Comparison of ENCODE assay signal across 8 cellular contexts in the genomic region with DNA sequence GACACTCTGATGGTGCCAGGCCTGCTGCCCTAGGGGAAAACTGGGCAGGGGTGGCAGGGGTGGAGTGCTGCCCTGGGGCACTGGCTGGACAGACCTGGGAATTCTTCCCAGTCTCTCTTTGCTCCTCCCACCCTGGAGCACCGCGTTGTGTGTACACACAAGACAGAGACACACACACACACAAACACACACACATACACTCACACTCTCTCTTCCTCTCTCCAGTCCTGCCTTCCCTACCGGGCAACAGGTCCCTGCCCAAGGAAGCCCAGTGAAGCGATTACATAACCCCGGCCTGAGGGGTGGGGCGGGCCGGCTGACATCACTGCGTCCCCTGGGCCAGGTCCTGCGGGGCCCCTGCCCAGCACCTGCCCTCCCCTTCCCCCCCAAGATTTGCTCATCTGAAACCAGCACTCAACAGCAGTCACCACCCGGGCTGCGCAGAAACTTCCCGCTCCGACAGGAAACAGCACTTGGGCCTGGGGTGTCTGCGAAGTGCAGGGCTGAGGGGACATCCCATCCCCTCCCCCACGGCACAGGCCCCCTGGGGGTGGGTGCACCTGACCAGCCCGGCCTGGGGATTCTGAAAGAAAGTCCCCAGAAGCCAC. TPM values are rescaled to one million over a fixed set of nuclear protein-coding genes. Genes with fewer than 3 reads are reported as not detected.
A peak's percentile ranks its signal among the peaks of the same experiment; 100 is the strongest.
DNase-seq lines count a peak whose midpoint lies in the region; ATAC-seq and TF ChIP-seq lines count a peak whose summit lies in the region.

No MANE protein-coding gene starts in this region.

- peak; percentile 57 for DNase-seq in 8988T
- DNase-seq in Kasumi-1 (lab: John Stamatoyannopoulos, UW): peak; percentile 80 to 82
- peak; percentile 43 to 76 for DNase-seq in T47D (ENCODE audit: low read depth in 1 of 2, low spot score in 1 of 2)
- peak; percentile 95 for DNase-seq in sigmoid colon

- no peak for TF ChIP-seq EP300 in sigmoid colon (IDR thresholded peaks at IDR 0.05)

- H3K27ac ChIP-seq in sigmoid colon: peak overlapping the region; percentile 91 to 99 (median 96)

- 0 to 1% methylated on average over 16 of the region's 16 CpGs for WGBS in sigmoid colon, 2 donors

- peaks cover 2% of the 10 kb centered on the region for H3K36me3 Mint-ChIP-seq in T-helper 1 cell treated with Interleukin-12 subunit alpha and Interleukin-12 subunit beta and Interleukin-4 antibody, amounts not matched to agents 30 μg/mL and 1 μg/mL, for 36 hours (ENCODE audit: low read depth)

- no peak for TF ChIP-seq CTCF in sigmoid colon (IDR thresholded peaks at IDR 0.05)

- no peaks in the 10 kb centered on the region for H3K27me3 ChIP-seq in sigmoid colon

- in situ Hi-C loops in T47D (cut with HindIII; ENCODE audit: low pct_unique_long_range_greater_than_20kb, low sequenced_read_pairs): no loop called here

- H3K4me3 ChIP-seq in iPS-18c (ENCODE audit: insufficient read depth, low read depth, low read length) (peak overlapping the region; percentile 79), sigmoid colon (peak overlapping the region; percentile 76 to 100 (median 89))

- H3K4me1 Mint-ChIP-seq in T-helper 1 cell treated with Interleukin-12 subunit alpha and Interleukin-12 subunit beta and Interleukin-4 antibody, amounts not matched to agents 30 μg/mL and 1 μg/mL, for 36 hours (ENCODE audit: low read depth): peaks cover 13% of the 10 kb centered on the region

- H3K9me3 Mint-ChIP-seq in T-helper 1 cell treated with Interleukin-12 subunit alpha and Interleukin-12 subunit beta and Interleukin-4 antibody, amounts not matched to agents 30 μg/mL and 1 μg/mL, for 36 hours: no peaks in the 10 kb centered on the region

- intact Hi-C loops in sigmoid colon (cut with DNase I): no loop called here

- peaks cover 0 to 66% (median 62%) of the 10 kb centered on the region in 4 donors for H3K4me1 ChIP-seq in sigmoid colon

- peak overlapping the region; percentile 84 for H3K4me3 Mint-ChIP-seq in T-helper 1 cell treated with Interleukin-12 subunit alpha and Interleukin-12 subunit beta and Interleukin-4 antibody, amounts not matched to agents 30 μg/mL and 1 μg/mL, for 36 hours

- H3K36me3 ChIP-seq in sigmoid colon: peaks cover 18 to 28% (median 20%) of the 10 kb centered on the region in 4 donors

- peak overlapping the region; percentile 81 for H3K27ac Mint-ChIP-seq in T-helper 1 cell treated with Interleukin-12 subunit alpha and Interleukin-12 subunit beta and Interleukin-4 antibody, amounts not matched to agents 30 μg/mL and 1 μg/mL, for 36 hours

- TF ChIP-seq POLR2A in GM15510 (IDR thresholded peaks at IDR 0.05; ENCODE audit: borderline replicate concordance, extremely low read depth, insufficient read length) (peak; percentile 49), sigmoid colon (IDR thresholded peaks at IDR 0.05) (peak; percentile 49 to 56)

- no peaks in the 10 kb centered on the region for H3K9me3 ChIP-seq in iPS-18c (ENCODE audit: control insufficient read depth, insufficient read depth, low read length)
- no peaks in the 10 kb centered on the region for H3K9me3 ChIP-seq in sigmoid colon

- no peak for ATAC-seq in HG02938 (IDR thresholded peaks at IDR 0.05; ENCODE audit: unreplicated experiment)

- H3K27me3 Mint-ChIP-seq in T-helper 1 cell treated with Interleukin-12 subunit alpha and Interleukin-12 subunit beta and Interleukin-4 antibody, amounts not matched to agents 30 μg/mL and 1 μg/mL, for 36 hours (ENCODE audit: low read depth): no peaks in the 10 kb centered on the region

RNA-seq across cellular contexts. Expression of gene MKNK2, which starts 1.2 kb away (rescaled TPM):
- total RNA-seq in sigmoid colon: 100 to 1,000 TPM in 3 of 4 donors, 10 to 100 TPM in 1; 83.1 to 124 (median 107) TPM
- polyA plus RNA-seq in sigmoid colon: 100 to 1,000 TPM; 121 to 157 (median 129) TPM

RNA-seq across cellular contexts. Expression of gene BTBD2, which starts 34.3 kb away (rescaled TPM):
- 10 to 100 TPM; 43.8 to 82.8 (median 50.3) TPM for total RNA-seq in sigmoid colon
- 10 to 100 TPM; 31.9 to 58.7 (median 46.2) TPM for polyA plus RNA-seq in sigmoid colon

RNA-seq across cellular contexts. Expression of gene MOB3A, which starts 46.3 kb away (rescaled TPM):
- total RNA-seq in sigmoid colon: 10 to 100 TPM; 25.7 to 65.4 (median 32.0) TPM
- polyA plus RNA-seq in sigmoid colon: 10 to 100 TPM; 14.4 to 36.1 (median 14.6) TPM

RNA-seq across cellular contexts. Expression of gene IZUMO4, which starts 46.9 kb away (rescaled TPM):
- 1 to 10 TPM; 2.3 to 6.0 (median 4.6) TPM for total RNA-seq in sigmoid colon
- polyA plus RNA-seq in sigmoid colon: 1 to 10 TPM; 2.4 to 8.5 (median 3.5) TPM
